In the genomic region with DNA sequence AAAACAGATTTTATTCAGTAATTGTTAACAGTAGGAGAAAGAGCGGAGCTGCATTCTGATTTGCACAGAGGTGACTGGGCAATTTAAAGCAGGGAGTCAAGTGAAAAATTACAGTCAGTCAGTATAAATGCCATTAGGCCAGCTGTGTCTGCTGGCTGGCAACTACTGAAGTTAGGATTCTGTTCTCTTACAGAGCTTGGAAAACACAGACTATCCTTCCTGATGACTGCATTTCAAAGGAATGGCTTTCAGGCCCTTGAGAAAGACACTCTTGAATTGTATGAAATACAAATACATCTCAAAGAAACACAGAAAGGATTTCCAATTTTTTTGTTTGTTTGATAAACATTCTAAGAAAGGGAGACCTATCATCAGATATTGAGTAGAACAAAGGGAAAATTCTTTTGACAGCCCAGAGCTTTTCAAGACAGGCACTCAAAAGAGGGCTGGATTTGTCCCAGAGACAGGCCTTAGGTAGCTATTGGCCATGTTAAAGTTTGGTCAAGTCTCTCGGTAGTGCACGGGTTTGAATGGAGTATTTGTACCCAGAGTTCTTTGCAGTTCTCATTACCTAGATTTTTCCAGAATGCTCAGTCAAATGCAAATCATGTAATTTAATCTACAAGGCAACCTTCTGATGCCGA, we compare ENCODE assay signal across 12 cellular contexts.
DNase-seq lines count a peak whose midpoint lies in the region; ATAC-seq, FAIRE-seq and TF ChIP-seq lines count a peak whose summit lies in the region.
"Had no signal": no experiment of that assay in that cellular context is flagged by ENCODE, and none has a peak within 500 bp of the region (broad histone marks: within the 10 kb centered on the region; RNA-seq: fewer than 3 reads in every experiment).

No MANE protein-coding gene starts in this region.

- H3K79me2 ChIP-seq in ACC112 (ENCODE audit: control insufficient read depth, insufficient read depth, low read length, unreplicated experiment): no peaks in the 10 kb centered on the region

- intact Hi-C loops in esophagus muscularis mucosa (cut with DNase I): no loop called here

- H2AFZ ChIP-seq in ACC112 (ENCODE audit: low read length, unreplicated experiment): peak overlapping the region; percentile 97

- H3K4me1 ChIP-seq in ACC112 (ENCODE audit: control insufficient read depth, insufficient read depth, low read length, unreplicated experiment) (peaks cover 41% of the 10 kb centered on the region), HUES64 (ENCODE audit: insufficient read depth, low read length) (peaks cover 66% of the 10 kb centered on the region), ectodermal cell (ENCODE audit: control insufficient read depth, insufficient read depth, low read length) (peaks cover 19% of the 10 kb centered on the region), mesodermal cell (ENCODE audit: control insufficient read depth, insufficient read depth, low read length, poor library complexity, severe bottlenecking) (peaks cover 55% of the 10 kb centered on the region), esophagus muscularis mucosa (peaks cover 8 to 20% (median 13%) of the 10 kb centered on the region in 4 donors)
- H3K4me1 ChIP-seq: BE2C had no signal

- H3K27me3 ChIP-seq in ACC112 (ENCODE audit: insufficient read depth, low read length): no peaks in the 10 kb centered on the region
- no peaks in the 10 kb centered on the region for H3K27me3 ChIP-seq in HUES64 (ENCODE audit: insufficient read depth, low read length)
- H3K27me3 ChIP-seq in ectodermal cell (ENCODE audit: control insufficient read depth, insufficient read depth, low read length, poor library complexity, severe bottlenecking): no peaks in the 10 kb centered on the region
- no peaks in the 10 kb centered on the region for H3K27me3 ChIP-seq in esophagus muscularis mucosa
- H3K27me3 ChIP-seq: BE2C had no signal

- peak overlapping the region; percentile 8; the same call in 1 of the 2 replicates for H3K9ac ChIP-seq in HUES64 (ENCODE audit: low read depth, low read length)

- H3K36me3 ChIP-seq in ACC112 (ENCODE audit: insufficient read depth, low read length) (0 out of 2 replicates have a peak, but pooled peaks cover 4% of the 10 kb centered on the region), HUES64 (ENCODE audit: insufficient read depth, low read length) (no peaks in the 10 kb centered on the region), ectodermal cell (ENCODE audit: control insufficient read depth, insufficient read depth, low read length) (no peaks in the 10 kb centered on the region), mesodermal cell (ENCODE audit: control insufficient read depth, insufficient read depth, low read length) (no peaks in the 10 kb centered on the region), esophagus muscularis mucosa (no peaks in the 10 kb centered on the region)
- H3K36me3 ChIP-seq: BE2C had no signal

- 77% methylated on average over 4 of the region's 4 CpGs for WGBS in HUES64
- 85 to 89% methylated on average over 4 of the region's 4 CpGs for WGBS in ectodermal cell, 2 experiments
- WGBS in mesodermal cell (ENCODE audit: insufficient coverage in 2 of 2), 2 experiments: 61 to 76% methylated on average over 2 to 4 of the region's 4 CpGs
- 81% methylated on average over 4 of the region's 4 CpGs for WGBS in esophagus muscularis mucosa

- TF ChIP-seq CTCF in esophagus muscularis mucosa (IDR thresholded peaks at IDR 0.05): no peak

- FAIRE-seq in GM12891 (lab: Jason Lieb, UNC): no peak
- FAIRE-seq: GM12892 had no signal

- ATAC-seq in HG03039 (IDR thresholded peaks at IDR 0.05; ENCODE audit: unreplicated experiment) (no peak), GM19324 (IDR thresholded peaks at IDR 0.05; ENCODE audit: low FRiP score, unreplicated experiment) (no peak)

- no peak for TF ChIP-seq EP300 in esophagus muscularis mucosa (IDR thresholded peaks at IDR 0.05)

- H3K27ac ChIP-seq in ACC112 (ENCODE audit: low read depth, low read length) (peak overlapping the region; percentile 34), HUES64 (ENCODE audit: low read depth, low read length) (peak overlapping the region; percentile 97), ectodermal cell (ENCODE audit: insufficient read depth, low read depth, low read length, poor library complexity, severe bottlenecking) (peak overlapping the region; percentile 45), mesodermal cell (ENCODE audit: low read depth, low read length, severe bottlenecking) (peak overlapping the region; percentile 93), esophagus muscularis mucosa (replicated peaks in 1 of 4) (no peak overlapping the region)

- H3K4me3 ChIP-seq in ACC112 (ENCODE audit: low read depth, low read length) (no peak overlapping the region), HUES64 (ENCODE audit: low read length) (no peak overlapping the region), ectodermal cell (ENCODE audit: insufficient read depth, low read depth, low read length) (no peak overlapping the region), mesodermal cell (ENCODE audit: extremely low read depth, insufficient read depth, low read length, poor library complexity, severe bottlenecking) (no peak overlapping the region), esophagus muscularis mucosa (no peak overlapping the region)

- H3K9me3 ChIP-seq in HUES64 (ENCODE audit: insufficient read depth, low read depth, low read length) (no peaks in the 10 kb centered on the region), ectodermal cell (ENCODE audit: control insufficient read depth, low read length) (no peaks in the 10 kb centered on the region), mesodermal cell (ENCODE audit: control insufficient read depth, low read length) (peaks cover 9% of the 10 kb centered on the region), esophagus muscularis mucosa (no peaks in the 10 kb centered on the region)
- H3K9me3 ChIP-seq: BE2C had no signal

- DNase-seq in GM12891 (ENCODE audit: insufficient read length, low spot score): no peak
- DNase-seq in esophagus muscularis mucosa (ENCODE audit: extremely low spot score): no peak
- DNase-seq: BE2C; effector CD4-positive, alpha-beta T cell; NCI-H345 had no signal

- TF ChIP-seq POLR2A in GM12891 (IDR thresholded peaks at IDR 0.05; ENCODE audit: low read depth, low read length) (no peak), esophagus muscularis mucosa (IDR thresholded peaks at IDR 0.05; ENCODE audit: low read depth) (no peak)

TF ChIP-seq in GM12891, 5 proteins besides CTCF, POLR2A, EP300 and RAD21:
- no peak for TF ChIP-seq POU2F2 (IDR thresholded peaks at IDR 0.05; ENCODE audit: low read depth, low read length)
- TF ChIP-seq SPI1 (IDR thresholded peaks at IDR 0.05; ENCODE audit: low read depth, low read length): no peak
- TF ChIP-seq POLR2AphosphoS5 (IDR thresholded peaks at IDR 0.05; ENCODE audit: low read depth, low read length): no peak
- no peak for TF ChIP-seq TAF1 (IDR thresholded peaks at IDR 0.05; ENCODE audit: low read depth, low read length)
- TF ChIP-seq PAX5 (IDR thresholded peaks at IDR 0.05; ENCODE audit: insufficient read depth, low read length, severe bottlenecking): no peak
TF ChIP-seq in GM12891: peak in this region for 0.

Comparison
In these comparisons a context has a peak if more than half of its experiments do, and no peak if none do; other contexts are left out.
1. H3K27ac ChIP-seq: peak in ACC112 (single experiment), HUES64 (single experiment), ectodermal cell (single experiment) and mesodermal cell (single experiment); none in esophagus muscularis mucosa (0 of 4).